In the genomic region with DNA sequence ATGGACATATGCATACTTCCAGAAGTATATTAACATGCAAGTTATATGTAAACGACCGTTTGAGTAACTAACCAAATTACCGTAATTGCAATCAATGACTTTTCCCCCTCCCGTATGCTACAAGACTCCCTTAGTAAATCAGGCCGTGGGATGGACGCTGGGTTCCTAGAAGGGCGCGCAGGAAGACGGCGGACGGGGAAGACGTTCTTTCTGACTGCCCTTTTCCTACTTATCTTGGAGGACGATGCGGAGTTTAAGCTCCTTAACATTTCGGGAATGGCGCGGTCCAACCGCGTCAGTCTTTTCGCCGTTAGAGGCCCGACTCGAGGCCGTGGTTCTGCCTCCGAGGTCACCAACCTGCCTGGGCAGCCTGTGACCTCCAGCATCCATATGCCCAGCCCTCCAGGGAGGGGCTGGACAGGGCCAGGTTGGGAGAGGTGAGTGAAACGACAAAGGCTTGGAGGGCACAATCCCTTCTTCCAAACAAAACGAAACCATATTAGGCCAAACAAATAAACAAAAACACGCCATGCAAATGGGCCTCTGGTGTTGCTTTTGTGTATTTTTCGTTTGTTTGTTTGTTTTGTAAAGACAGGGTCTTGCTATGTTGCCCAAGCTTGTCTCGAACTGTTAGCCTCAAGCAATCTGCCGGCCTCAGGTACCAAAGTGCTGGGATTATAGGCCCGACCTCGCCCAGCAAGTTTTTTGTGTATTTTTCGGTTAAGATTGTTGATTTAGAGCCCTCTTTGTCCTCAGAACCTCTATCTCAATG, we compare ENCODE assay signal across 8 cellular contexts. TPM values are rescaled to one million over a fixed set of nuclear protein-coding genes. Genes with fewer than 3 reads are reported as not detected.
DNase-seq lines count a peak whose midpoint lies in the region; ATAC-seq and TF ChIP-seq lines count a peak whose summit lies in the region.

No MANE protein-coding gene starts in this region.

- no peaks in the 10 kb centered on the region for H3K9me3 Mint-ChIP-seq in natural killer cell

- peak overlapping the region; percentile 95 for H3K4me3 Mint-ChIP-seq in natural killer cell

- H3K4me1 ChIP-seq in HEK293 (ENCODE audit: control insufficient read depth, insufficient read depth, low read length) = peaks cover 3% of the 10 kb centered on the region; the same call in 1 of the 2 replicates

- H3K36me3 Mint-ChIP-seq in natural killer cell = no peaks in the 10 kb centered on the region

- H3K27ac ChIP-seq in HEK293 (ENCODE audit: extremely low read depth, low read depth, low read length) = peak overlapping the region; percentile 85

- peak overlapping the region; percentile 93 for H3K4me3 ChIP-seq in GM12864 (ENCODE audit: low read depth, low read length)
- H3K4me3 ChIP-seq in HEK293 (ENCODE audit: low read depth, low read length) = peak overlapping the region; percentile 33
- H3K4me3 ChIP-seq in epithelial cell of esophagus (ENCODE audit: low read length) = peak overlapping the region; percentile 78

- intact Hi-C loops in natural killer cell (cut with micrococcal nuclease) = loop anchor here (1.0 kb wide), 3 partner anchors 19 to 71 kb away; a partner anchor contains a TSS

- TF ChIP-seq CTCF in GM12864 (IDR thresholded peaks at IDR 0.05; ENCODE audit: low read depth, low read length, missing control alignments) = no peak
- no peak for TF ChIP-seq CTCF in HEK293 (tag by site-specific recombination; IDR thresholded peaks at IDR 0.05)
- no peak for TF ChIP-seq CTCF in epithelial cell of esophagus (IDR thresholded peaks at IDR 0.05; ENCODE audit: insufficient read depth, low read depth, low read length, missing control alignments)
- TF ChIP-seq CTCF in natural killer cell (IDR thresholded peaks at IDR 0.05) = no peak

- ATAC-seq in natural killer cell (peak; percentile 8 to 12 (median 11)), HG03025 (IDR thresholded peaks at IDR 0.05; ENCODE audit: low FRiP score, unreplicated experiment) (no peak)

- H3K9me3 ChIP-seq in HEK293 (ENCODE audit: control insufficient read depth, insufficient read depth, low read depth, low read length) = no peaks in the 10 kb centered on the region

- POLR2A ChIA-PET in HEK293 (lab: Yijun Ruan, JAX) = interaction anchor here (0.8 to 7.8 kb wide), 16 partner anchors 9 to 244 kb away, joined by 3 to 56 read pairs (median 8); a partner anchor contains a TSS

- CTCF ChIA-PET in HEK293 (lab: Yijun Ruan, JAX) = interaction anchor here (1.2 to 7.4 kb wide), 4 partner anchors 12 to 46 kb away, joined by 3 to 63 read pairs (median 16); a partner anchor contains a TSS

- peaks cover 0 to 28% of the 10 kb centered on the region in 2 experiments; a peak in 2 of 3 replicates for H3K36me3 ChIP-seq in HEK293 (ENCODE audit: control insufficient read depth in 2 of 2, insufficient read depth in 1 of 2, low read length in 2 of 2)

- H3K27me3 Mint-ChIP-seq in natural killer cell (ENCODE audit: low read depth in 2 of 2) = no peaks in the 10 kb centered on the region

- H3K4me1 Mint-ChIP-seq in natural killer cell = peaks cover 25 to 37% of the 10 kb centered on the region in 2 donors

- peak overlapping the region; percentile 95 to 97 for H3K27ac Mint-ChIP-seq in natural killer cell

- DNase-seq in GM12864 (ENCODE audit: low read depth) (no peak), SHP77 treated with DMSO at 0.1 percent for 48 hours (lab: John Stamatoyannopoulos, UW) (peak; percentile 87), epithelial cell of esophagus (ENCODE audit: low read depth) (no peak), natural killer cell (no peak), SKM-1 (lab: John Stamatoyannopoulos, UW; ENCODE audit: unreplicated experiment) (no peak), SKM-1 treated with dmso at 0.1 percent for 144 hours (lab: John Stamatoyannopoulos, UW; ENCODE audit: unreplicated experiment) (no peak)

TF ChIP-seq in HEK293, 187 proteins besides CTCF, POLR2A, EP300 and RAD21 (continues in another document):
- TF ChIP-seq, protein P1, sequence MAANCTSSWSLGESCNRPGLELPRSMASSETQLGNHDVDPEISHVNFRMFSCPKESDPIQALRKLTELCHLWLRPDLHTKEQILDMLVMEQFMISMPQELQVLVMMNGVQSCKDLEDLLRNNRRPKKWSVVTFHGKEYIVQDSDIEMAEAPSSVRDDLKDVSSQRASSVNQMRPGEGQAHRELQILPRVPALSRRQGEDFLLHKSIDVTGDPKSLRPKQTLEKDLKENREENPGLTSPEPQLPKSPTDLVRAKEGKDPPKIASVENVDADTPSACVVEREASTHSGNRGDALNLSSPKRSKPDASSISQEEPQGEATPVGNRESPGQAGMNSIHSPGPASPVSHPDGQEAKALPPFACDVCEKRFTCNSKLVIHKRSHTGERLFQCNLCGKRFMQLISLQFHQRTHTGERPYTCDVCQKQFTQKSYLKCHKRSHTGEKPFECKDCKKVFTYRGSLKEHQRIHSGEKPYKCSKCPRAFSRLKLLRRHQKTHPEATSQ (tag by site-specific recombination; IDR thresholded peaks at IDR 0.05) = no peak
- TF ChIP-seq ZNF223 (tag by site-specific recombination; IDR thresholded peaks at IDR 0.05) = no peak
- TF ChIP-seq, protein P2, sequence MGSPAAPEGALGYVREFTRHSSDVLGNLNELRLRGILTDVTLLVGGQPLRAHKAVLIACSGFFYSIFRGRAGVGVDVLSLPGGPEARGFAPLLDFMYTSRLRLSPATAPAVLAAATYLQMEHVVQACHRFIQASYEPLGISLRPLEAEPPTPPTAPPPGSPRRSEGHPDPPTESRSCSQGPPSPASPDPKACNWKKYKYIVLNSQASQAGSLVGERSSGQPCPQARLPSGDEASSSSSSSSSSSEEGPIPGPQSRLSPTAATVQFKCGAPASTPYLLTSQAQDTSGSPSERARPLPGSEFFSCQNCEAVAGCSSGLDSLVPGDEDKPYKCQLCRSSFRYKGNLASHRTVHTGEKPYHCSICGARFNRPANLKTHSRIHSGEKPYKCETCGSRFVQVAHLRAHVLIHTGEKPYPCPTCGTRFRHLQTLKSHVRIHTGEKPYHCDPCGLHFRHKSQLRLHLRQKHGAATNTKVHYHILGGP (tag by site-specific recombination; IDR thresholded peaks at IDR 0.05) = peak; percentile 46; the same call in 1 of the 2 replicates
- TF ChIP-seq, protein P3, sequence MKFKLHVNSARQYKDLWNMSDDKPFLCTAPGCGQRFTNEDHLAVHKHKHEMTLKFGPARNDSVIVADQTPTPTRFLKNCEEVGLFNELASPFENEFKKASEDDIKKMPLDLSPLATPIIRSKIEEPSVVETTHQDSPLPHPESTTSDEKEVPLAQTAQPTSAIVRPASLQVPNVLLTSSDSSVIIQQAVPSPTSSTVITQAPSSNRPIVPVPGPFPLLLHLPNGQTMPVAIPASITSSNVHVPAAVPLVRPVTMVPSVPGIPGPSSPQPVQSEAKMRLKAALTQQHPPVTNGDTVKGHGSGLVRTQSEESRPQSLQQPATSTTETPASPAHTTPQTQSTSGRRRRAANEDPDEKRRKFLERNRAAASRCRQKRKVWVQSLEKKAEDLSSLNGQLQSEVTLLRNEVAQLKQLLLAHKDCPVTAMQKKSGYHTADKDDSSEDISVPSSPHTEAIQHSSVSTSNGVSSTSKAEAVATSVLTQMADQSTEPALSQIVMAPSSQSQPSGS (tag by site-specific recombination; IDR thresholded peaks at IDR 0.05; ENCODE audit: low read depth) = no peak
- TF ChIP-seq ZNF501 (tag by site-specific recombination; IDR thresholded peaks at IDR 0.05) = 0 out of 2 replicates have a peak, but pooled peaks have one; percentile 34
- no peak for TF ChIP-seq KLF7 (tag by site-specific recombination; IDR thresholded peaks at IDR 0.05; ENCODE audit: borderline replicate concordance)
- TF ChIP-seq ZNF132 (tag by site-specific recombination; IDR thresholded peaks at IDR 0.05; ENCODE audit: borderline replicate concordance) = no peak
- TF ChIP-seq KLF10 (tag by site-specific recombination; IDR thresholded peaks at IDR 0.05) = no peak
- peak; percentile 40; the same call in 1 of the 2 replicates for TF ChIP-seq ZNF600 (tag by site-specific recombination; IDR thresholded peaks at IDR 0.05)
- no peak for TF ChIP-seq TRIM28 (IDR thresholded peaks at IDR 0.05; ENCODE audit: borderline replicate concordance, low read length)
- TF ChIP-seq, protein P4, sequence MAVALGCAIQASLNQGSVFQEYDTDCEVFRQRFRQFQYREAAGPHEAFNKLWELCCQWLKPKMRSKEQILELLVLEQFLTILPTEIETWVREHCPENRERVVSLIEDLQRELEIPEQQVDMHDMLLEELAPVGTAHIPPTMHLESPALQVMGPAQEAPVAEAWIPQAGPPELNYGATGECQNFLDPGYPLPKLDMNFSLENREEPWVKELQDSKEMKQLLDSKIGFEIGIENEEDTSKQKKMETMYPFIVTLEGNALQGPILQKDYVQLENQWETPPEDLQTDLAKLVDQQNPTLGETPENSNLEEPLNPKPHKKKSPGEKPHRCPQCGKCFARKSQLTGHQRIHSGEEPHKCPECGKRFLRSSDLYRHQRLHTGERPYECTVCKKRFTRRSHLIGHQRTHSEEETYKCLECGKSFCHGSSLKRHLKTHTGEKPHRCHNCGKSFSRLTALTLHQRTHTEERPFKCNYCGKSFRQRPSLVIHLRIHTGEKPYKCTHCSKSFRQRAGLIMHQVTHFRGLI (tag by site-specific recombination; IDR thresholded peaks at IDR 0.05) = no peak
- TF ChIP-seq WT1 (tag by site-specific recombination; IDR thresholded peaks at IDR 0.05) = no peak
- no peak for TF ChIP-seq ZIC2 (tag by site-specific recombination; IDR thresholded peaks at IDR 0.05)
- TF ChIP-seq, protein P5, sequence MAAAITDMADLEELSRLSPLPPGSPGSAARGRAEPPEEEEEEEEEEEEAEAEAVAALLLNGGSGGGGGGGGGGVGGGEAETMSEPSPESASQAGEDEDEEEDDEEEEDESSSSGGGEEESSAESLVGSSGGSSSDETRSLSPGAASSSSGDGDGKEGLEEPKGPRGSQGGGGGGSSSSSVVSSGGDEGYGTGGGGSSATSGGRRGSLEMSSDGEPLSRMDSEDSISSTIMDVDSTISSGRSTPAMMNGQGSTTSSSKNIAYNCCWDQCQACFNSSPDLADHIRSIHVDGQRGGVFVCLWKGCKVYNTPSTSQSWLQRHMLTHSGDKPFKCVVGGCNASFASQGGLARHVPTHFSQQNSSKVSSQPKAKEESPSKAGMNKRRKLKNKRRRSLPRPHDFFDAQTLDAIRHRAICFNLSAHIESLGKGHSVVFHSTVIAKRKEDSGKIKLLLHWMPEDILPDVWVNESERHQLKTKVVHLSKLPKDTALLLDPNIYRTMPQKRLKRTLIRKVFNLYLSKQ (tag by site-specific recombination; IDR thresholded peaks at IDR 0.05; ENCODE audit: borderline replicate concordance) = no peak
- TF ChIP-seq ZNF660 (tag by site-specific recombination; IDR thresholded peaks at IDR 0.05) = peak; percentile 24; the same call in 1 of the 2 replicates
- TF ChIP-seq ZNF23 (tag by site-specific recombination; IDR thresholded peaks at IDR 0.05; ENCODE audit: borderline replicate concordance) = no peak
- TF ChIP-seq ZNF174 (tag by site-specific recombination; IDR thresholded peaks at IDR 0.05) = no peak

RNA-seq across cellular contexts. Expression of a gene that starts 0.9 kb away (rescaled TPM):
- total RNA-seq in natural killer cell = 10 to 100 TPM; 68.2 to 99.3 (median 95.0) TPM

RNA-seq across cellular contexts. Expression of a gene that starts 19.0 kb away (rescaled TPM):
- total RNA-seq in natural killer cell = 100 to 1,000 TPM in 2 of 3 donors, 10 to 100 TPM in 1; 72.6 to 111 (median 110) TPM

RNA-seq across cellular contexts. Expression of a gene that starts 44.4 kb away (rescaled TPM):
- total RNA-seq in natural killer cell = not detected

RNA-seq across cellular contexts. Expression of a gene that starts 46.0 kb away (rescaled TPM):
- total RNA-seq in natural killer cell = 10 to 100 TPM; 48.1 to 52.2 (median 48.6) TPM

Comparison
In these comparisons a context has a peak if more than half of its experiments do, and no peak if none do; other contexts are left out.
1. H3K4me3 ChIP-seq: peak in every context shown above with its lines; median percentile 93 in GM12864; 78 in epithelial cell of esophagus; 33 in HEK293.